ENCODE assay signal across 1 cellular context in the genomic region with DNA sequence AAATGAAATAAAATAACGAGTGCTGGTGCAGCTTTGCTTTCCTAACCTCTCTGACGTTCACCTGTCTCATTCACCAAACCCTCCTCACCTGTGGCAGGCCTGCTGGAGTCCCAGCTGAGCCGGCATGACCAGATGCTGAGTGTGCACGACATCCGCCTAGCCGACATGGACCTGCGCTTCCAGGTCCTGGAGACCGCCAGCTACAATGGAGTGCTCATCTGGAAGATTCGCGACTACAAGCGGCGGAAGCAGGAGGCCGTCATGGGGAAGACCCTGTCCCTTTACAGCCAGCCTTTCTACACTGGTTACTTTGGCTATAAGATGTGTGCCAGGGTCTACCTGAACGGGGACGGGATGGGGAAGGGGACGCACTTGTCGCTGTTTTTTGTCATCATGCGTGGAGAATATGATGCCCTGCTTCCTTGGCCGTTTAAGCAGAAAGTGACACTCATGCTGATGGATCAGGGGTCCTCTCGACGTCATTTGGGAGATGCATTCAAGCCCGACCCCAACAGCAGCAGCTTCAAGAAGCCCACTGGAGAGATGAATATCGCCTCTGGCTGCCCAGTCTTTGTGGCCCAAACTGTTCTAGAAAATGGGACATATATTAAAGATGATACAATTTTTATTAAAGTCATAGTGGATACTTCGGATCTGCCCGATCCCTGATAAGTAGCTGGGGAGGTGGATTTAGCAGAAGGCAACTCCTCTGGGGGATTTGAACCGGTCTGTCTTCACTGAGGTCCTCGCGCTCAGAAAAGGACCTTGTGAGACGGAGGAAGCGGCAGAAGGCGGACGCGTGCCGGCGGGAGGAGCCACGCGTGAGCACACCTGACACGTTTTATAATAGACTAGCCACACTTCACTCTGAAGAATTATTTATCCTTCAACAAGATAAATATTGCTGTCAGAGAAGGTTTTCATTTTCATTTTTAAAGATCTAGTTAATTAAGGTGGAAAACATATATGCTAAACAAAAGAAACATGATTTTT.
TF ChIP-seq lines count a peak whose summit lies in the region.

No MANE protein-coding gene starts in this region.

TF ChIP-seq in K562, 482 proteins besides CTCF, POLR2A, EP300 and RAD21:
- TF ChIP-seq BCLAF1 (IDR thresholded peaks at IDR 0.05; ENCODE audit: borderline replicate concordance in 1 of 2, control insufficient read depth in 1 of 2, low read depth in 2 of 2, low read length in 1 of 2), result no peak
- TF ChIP-seq ARID3B (CRISPR knock-in tag; IDR thresholded peaks at IDR 0.05; ENCODE audit: borderline replicate concordance), result no peak
- no peak for TF ChIP-seq EP400 (IDR thresholded peaks at IDR 0.05)
- TF ChIP-seq, protein P1, sequence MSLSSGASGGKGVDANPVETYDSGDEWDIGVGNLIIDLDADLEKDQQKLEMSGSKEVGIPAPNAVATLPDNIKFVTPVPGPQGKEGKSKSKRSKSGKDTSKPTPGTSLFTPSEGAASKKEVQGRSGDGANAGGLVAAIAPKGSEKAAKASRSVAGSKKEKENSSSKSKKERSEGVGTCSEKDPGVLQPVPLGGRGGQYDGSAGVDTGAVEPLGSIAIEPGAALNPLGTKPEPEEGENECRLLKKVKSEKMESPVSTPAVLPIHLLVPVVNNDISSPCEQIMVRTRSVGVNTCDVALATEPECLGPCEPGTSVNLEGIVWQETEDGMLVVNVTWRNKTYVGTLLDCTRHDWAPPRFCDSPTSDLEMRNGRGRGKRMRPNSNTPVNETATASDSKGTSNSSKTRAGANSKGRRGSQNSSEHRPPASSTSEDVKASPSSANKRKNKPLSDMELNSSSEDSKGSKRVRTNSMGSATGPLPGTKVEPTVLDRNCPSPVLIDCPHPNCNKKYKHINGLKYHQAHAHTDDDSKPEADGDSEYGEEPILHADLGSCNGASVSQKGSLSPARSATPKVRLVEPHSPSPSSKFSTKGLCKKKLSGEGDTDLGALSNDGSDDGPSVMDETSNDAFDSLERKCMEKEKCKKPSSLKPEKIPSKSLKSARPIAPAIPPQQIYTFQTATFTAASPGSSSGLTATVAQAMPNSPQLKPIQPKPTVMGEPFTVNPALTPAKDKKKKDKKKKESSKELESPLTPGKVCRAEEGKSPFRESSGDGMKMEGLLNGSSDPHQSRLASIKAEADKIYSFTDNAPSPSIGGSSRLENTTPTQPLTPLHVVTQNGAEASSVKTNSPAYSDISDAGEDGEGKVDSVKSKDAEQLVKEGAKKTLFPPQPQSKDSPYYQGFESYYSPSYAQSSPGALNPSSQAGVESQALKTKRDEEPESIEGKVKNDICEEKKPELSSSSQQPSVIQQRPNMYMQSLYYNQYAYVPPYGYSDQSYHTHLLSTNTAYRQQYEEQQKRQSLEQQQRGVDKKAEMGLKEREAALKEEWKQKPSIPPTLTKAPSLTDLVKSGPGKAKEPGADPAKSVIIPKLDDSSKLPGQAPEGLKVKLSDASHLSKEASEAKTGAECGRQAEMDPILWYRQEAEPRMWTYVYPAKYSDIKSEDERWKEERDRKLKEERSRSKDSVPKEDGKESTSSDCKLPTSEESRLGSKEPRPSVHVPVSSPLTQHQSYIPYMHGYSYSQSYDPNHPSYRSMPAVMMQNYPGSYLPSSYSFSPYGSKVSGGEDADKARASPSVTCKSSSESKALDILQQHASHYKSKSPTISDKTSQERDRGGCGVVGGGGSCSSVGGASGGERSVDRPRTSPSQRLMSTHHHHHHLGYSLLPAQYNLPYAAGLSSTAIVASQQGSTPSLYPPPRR (CRISPR knock-in tag; IDR thresholded peaks at IDR 0.05; ENCODE audit: borderline replicate concordance), result no peak
- no peak for TF ChIP-seq MCM7 (IDR thresholded peaks at IDR 0.05)
- no peak for TF ChIP-seq IFI16 (CRISPR knock-in tag; IDR thresholded peaks at IDR 0.05)
- no peak for TF ChIP-seq ZC3H4 (CRISPR knock-in tag; IDR thresholded peaks at IDR 0.05; ENCODE audit: borderline replicate concordance)
- TF ChIP-seq POLR2AphosphoS2 (IDR thresholded peaks at IDR 0.05; ENCODE audit: low read length), result no peak
- no peak for TF ChIP-seq ZNF324 (CRISPR knock-in tag; IDR thresholded peaks at IDR 0.05)
- no peak for TF ChIP-seq TAF9B (IDR thresholded peaks at IDR 0.05; ENCODE audit: partially characterized antibody)
